22 cellular contexts compared by ENCODE assay signal in genomic region chr2:178924817-178925216, GRCh38.
"Had no signal": no experiment of that assay in that cellular context is flagged by ENCODE, and none has a peak within 500 bp of the region (broad histone marks: within the 10 kb centered on the region; RNA-seq: fewer than 3 reads in every experiment).

No MANE protein-coding gene starts in this region.

- H3K36me3 ChIP-seq: colonic mucosa, gastroesophageal sphincter, heart left ventricle, neutrophil, pancreas, tibial artery, WERI-Rb-1 had no signal

- ATAC-seq: activated naive CD8-positive, alpha-beta T cell treated with anti-CD3 and anti-CD28 coated beads, Interleukin-2, amount 50 U/mL, for 24 hours; esophagus mucosa; gastroesophageal sphincter; heart left ventricle; natural killer cell; stimulated activated naive CD8-positive, alpha-beta T cell treated with anti-CD3 and anti-CD28 coated beads, Interleukin-15, Interleukin-2, amounts not matched to agents 100 U/mL and 50 U/mL, for 24 hours had no signal

- FAIRE-seq: endometrium, pancreas had no signal

- DNase-seq: activated CD4-positive, alpha-beta T cell treated with anti-CD3 and anti-CD28 coated beads for 1 hour; activated CD8-positive, alpha-beta memory T cell treated with anti-CD3 and anti-CD28 coated beads for 24 hours; activated CD8-positive, alpha-beta memory T cell treated with anti-CD3 and anti-CD28 coated beads, Interleukin-2, amount 50 U/mL, for 48 hours; activated effector memory CD4-positive, alpha-beta T cell treated with Interleukin-2 at 50 U/mL for 16 hours; activated naive CD4-positive, alpha-beta T cell treated with anti-CD3 and anti-CD28 coated beads, Interleukin-2, amount 10 ng/mL, durations not matched to agents 7 days and 5 days; activated naive CD8-positive, alpha-beta T cell treated with anti-CD3 and anti-CD28 coated beads, Interleukin-2, amount 50 U/mL, for 24 hours; activated T-cell treated with anti-CD3 and anti-CD28 coated beads, Interleukin-2, amount 50 U/mL, for 48 hours; anterior cingulate cortex; colonic mucosa; heart left ventricle; kidney glomerular epithelial cell; natural killer cell; pancreas; stimulated activated CD4-positive, alpha-beta T cell treated with anti-CD3 and anti-CD28 coated beads, Interleukin-2, amount 100 ng/mL, for 24 hours; stimulated activated naive CD8-positive, alpha-beta T cell treated with anti-CD3 and anti-CD28 coated beads, Interleukin-15, Interleukin-2, amounts not matched to agents 100 U/mL and 50 U/mL, for 24 hours; substantia nigra; tibial artery; WERI-Rb-1 had no signal

- H3K4me3 ChIP-seq: colonic mucosa, gastroesophageal sphincter, heart left ventricle, pancreas, tibial artery had no signal

- H3K4me1 ChIP-seq: colonic mucosa, gastroesophageal sphincter, tibial artery had no signal

- H3K27ac ChIP-seq: colonic mucosa, gastroesophageal sphincter, heart left ventricle, neutrophil, pancreas, tibial artery, WERI-Rb-1 had no signal

- H3K27me3 ChIP-seq: colonic mucosa, gastroesophageal sphincter, heart left ventricle, neutrophil, pancreas, tibial artery had no signal

- H3K9me3 ChIP-seq: colonic mucosa, gastroesophageal sphincter, heart left ventricle, neutrophil, pancreas, tibial artery had no signal
